ENCODE assay signal across 1 cellular context in the genomic region with DNA sequence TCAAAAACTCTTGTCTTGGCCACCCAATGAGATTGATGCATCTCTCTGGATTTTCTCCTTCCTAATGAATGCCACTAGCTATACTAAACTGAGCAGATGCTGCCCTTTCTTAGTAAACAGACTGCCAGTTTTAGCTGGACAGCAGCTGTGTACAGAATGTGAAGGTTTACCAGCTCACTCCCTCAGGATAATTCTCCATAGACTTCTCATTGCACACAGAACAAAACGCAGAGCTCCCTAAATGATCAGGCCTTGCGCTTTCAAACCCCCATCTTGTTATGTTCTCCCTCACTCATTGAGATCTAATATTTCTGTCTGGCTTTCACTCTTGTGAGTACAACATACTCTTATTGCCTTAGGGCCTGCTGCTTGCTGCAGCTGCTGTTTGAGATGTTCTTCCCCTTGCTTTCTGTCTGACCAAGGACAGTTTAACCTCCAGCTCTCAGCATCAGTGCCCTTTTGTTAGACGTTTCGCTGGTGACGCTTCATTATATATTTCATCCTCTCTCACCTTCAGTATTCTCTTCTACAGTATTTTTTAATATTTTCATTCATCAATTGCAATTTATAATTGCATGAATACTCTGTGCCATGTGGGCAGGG.
TF ChIP-seq lines count a peak whose summit lies in the region.

No MANE protein-coding gene starts in this region.

TF ChIP-seq in K562, 482 proteins besides CTCF, POLR2A, EP300 and RAD21 (continued from another document):
- TF ChIP-seq, protein P1, sequence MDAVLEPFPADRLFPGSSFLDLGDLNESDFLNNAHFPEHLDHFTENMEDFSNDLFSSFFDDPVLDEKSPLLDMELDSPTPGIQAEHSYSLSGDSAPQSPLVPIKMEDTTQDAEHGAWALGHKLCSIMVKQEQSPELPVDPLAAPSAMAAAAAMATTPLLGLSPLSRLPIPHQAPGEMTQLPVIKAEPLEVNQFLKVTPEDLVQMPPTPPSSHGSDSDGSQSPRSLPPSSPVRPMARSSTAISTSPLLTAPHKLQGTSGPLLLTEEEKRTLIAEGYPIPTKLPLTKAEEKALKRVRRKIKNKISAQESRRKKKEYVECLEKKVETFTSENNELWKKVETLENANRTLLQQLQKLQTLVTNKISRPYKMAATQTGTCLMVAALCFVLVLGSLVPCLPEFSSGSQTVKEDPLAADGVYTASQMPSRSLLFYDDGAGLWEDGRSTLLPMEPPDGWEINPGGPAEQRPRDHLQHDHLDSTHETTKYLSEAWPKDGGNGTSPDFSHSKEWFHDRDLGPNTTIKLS (IDR thresholded peaks at IDR 0.05; ENCODE audit: borderline replicate concordance, low read depth): no peak
- TF ChIP-seq, protein P2, sequence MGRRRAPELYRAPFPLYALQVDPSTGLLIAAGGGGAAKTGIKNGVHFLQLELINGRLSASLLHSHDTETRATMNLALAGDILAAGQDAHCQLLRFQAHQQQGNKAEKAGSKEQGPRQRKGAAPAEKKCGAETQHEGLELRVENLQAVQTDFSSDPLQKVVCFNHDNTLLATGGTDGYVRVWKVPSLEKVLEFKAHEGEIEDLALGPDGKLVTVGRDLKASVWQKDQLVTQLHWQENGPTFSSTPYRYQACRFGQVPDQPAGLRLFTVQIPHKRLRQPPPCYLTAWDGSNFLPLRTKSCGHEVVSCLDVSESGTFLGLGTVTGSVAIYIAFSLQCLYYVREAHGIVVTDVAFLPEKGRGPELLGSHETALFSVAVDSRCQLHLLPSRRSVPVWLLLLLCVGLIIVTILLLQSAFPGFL (CRISPR knock-in tag; IDR thresholded peaks at IDR 0.05): 0 out of 2 replicates have a peak, but pooled peaks have one; percentile 38
- TF ChIP-seq IRF2 (CRISPR knock-in tag; IDR thresholded peaks at IDR 0.05) (no peak), HNRNPK (IDR thresholded peaks at IDR 0.05; ENCODE audit: low read depth, low read length, poor library complexity, severe bottlenecking) (no peak), PYGO2 (tag; IDR thresholded peaks at IDR 0.05) (no peak), GTF2F1 (IDR thresholded peaks at IDR 0.05; ENCODE audit: low read depth, low read length) (no peak), PHTF2 (CRISPR knock-in tag; IDR thresholded peaks at IDR 0.05) (no peak), GATAD2A (IDR thresholded peaks at IDR 0.05) (0 out of 2 replicates have a peak, but pooled peaks have one; percentile 28), MEF2D (tag; conservative IDR thresholded peaks at IDR 0.05; ENCODE audit: low read depth) (peak; percentile 30; the same call in 1 of the 2 replicates), TAF7 (tag; IDR thresholded peaks at IDR 0.05) (no peak), CREM (IDR thresholded peaks at IDR 0.05; ENCODE audit: low read depth) (no peak), CHCHD3 (CRISPR knock-in tag; IDR thresholded peaks at IDR 0.05) (no peak), HMGN3 (IDR thresholded peaks at IDR 0.05; ENCODE audit: borderline replicate concordance, extremely low read depth, insufficient read length, low read depth, low read length) (no peak)
- TF ChIP-seq, protein P3, sequence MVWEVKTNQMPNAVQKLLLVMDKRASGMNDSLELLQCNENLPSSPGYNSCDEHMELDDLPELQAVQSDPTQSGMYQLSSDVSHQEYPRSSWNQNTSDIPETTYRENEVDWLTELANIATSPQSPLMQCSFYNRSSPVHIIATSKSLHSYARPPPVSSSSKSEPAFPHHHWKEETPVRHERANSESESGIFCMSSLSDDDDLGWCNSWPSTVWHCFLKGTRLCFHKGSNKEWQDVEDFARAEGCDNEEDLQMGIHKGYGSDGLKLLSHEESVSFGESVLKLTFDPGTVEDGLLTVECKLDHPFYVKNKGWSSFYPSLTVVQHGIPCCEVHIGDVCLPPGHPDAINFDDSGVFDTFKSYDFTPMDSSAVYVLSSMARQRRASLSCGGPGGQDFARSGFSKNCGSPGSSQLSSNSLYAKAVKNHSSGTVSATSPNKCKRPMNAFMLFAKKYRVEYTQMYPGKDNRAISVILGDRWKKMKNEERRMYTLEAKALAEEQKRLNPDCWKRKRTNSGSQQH (CRISPR knock-in tag; IDR thresholded peaks at IDR 0.05): no peak
